ENCODE assay signal across 11 cellular contexts in genomic region chr6:79775222-79775621, GRCh38.
"Had no signal": no experiment of that assay in that cellular context is flagged by ENCODE, and none has a peak within 500 bp of the region (broad histone marks: within the 10 kb centered on the region; RNA-seq: fewer than 3 reads in every experiment).

No MANE protein-coding gene starts in this region.

- H3K4me1 ChIP-seq: HAP-1 had no signal

- H3K27ac ChIP-seq: GM23248 had no signal

- H3K27ac Mint-ChIP-seq: GM23338, H9, HFFc6 had no signal

- H3K36me3 ChIP-seq: HAP-1 had no signal

- ATAC-seq: GM23338, HCT116 had no signal

- DNase-seq: GM23248, GOT3, H7, H9, HCEC 1CT, HFFc6 had no signal

- H2AFZ ChIP-seq: GM23248, GM23338 had no signal

- FAIRE-seq: H1, H54 had no signal

- H3K9me3 ChIP-seq: HAP-1 had no signal

- H3K4me2 ChIP-seq: GM23338 had no signal

- H3K9ac ChIP-seq: GM23248 had no signal

- H3K4me3 Mint-ChIP-seq: GM23338, H9, HFFc6 had no signal

- H3K4me3 ChIP-seq: GM23248, GM23338, HAP-1 had no signal

- H3K9me3 Mint-ChIP-seq: GM23338, H9, HFFc6 had no signal
